ENCODE assay signal across 1 cellular context in the genomic region with DNA sequence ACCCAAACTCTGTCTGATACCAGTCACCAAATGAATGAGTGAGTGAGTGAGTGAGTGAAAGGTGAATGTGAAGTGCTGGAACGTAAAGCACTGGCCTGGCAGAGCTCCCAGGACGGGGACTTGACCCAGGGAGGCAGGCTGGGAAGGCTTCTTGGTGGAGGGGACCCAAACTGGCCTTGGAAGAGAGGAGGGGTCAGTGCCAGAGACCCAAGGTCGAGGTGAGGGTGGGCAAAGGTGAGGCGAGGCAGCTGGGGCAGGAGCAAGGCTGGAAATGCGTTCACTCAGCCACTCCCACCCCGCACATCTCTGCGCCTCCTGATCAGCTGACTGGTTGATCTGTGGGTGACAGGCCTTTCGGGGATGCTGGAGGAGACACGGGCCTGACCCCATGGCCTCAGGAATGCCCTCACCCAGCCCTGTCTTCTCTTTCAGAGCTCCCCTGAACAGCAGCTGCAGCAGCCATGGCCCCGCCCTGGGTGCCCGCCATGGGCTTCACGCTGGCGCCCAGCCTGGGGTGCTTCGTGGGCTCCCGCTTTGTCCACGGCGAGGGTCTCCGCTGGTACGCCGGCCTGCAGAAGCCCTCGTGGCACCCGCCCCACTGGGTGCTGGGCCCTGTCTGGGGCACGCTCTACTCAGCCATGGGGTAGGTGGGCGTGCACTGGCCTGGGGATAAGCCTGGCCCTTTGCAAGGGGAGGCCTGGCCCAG.
TF ChIP-seq lines count a peak whose summit lies in the region.

No MANE protein-coding gene starts in this region.

TF ChIP-seq in H1, 55 proteins besides CTCF, POLR2A, EP300 and RAD21:
- TF ChIP-seq BACH1 (IDR thresholded peaks at IDR 0.05; ENCODE audit: low read length) (no peak), CREB1 (IDR thresholded peaks at IDR 0.05) (no peak), SIX5 (IDR thresholded peaks at IDR 0.05; ENCODE audit: low read depth, low read length) (no peak), GTF2F1 (IDR thresholded peaks at IDR 0.05; ENCODE audit: borderline replicate concordance, low read depth, low read length) (no peak), JUN (IDR thresholded peaks at IDR 0.05; ENCODE audit: low read depth, low read length) (no peak), SP2 (IDR thresholded peaks at IDR 0.05; ENCODE audit: low read length) (no peak), CHD2 (IDR thresholded peaks at IDR 0.05; ENCODE audit: low read length) (no peak), BCL11A (IDR thresholded peaks at IDR 0.05; ENCODE audit: low read depth in 2 of 2, low read length in 2 of 2) (no peak), TCF12 (IDR thresholded peaks at IDR 0.05; ENCODE audit: low read depth, low read length) (no peak), CEBPB (IDR thresholded peaks at IDR 0.05; ENCODE audit: low read depth, low read length) (no peak), MAFK (IDR thresholded peaks at IDR 0.05; ENCODE audit: low read depth, low read length) (no peak), HDAC6 (IDR thresholded peaks at IDR 0.05; ENCODE audit: low read depth, low read length) (no peak), TEAD4 (IDR thresholded peaks at IDR 0.05; ENCODE audit: low read depth, low read length) (no peak), SRF (IDR thresholded peaks at IDR 0.05; ENCODE audit: low read depth, low read length) (no peak), TAF1 (IDR thresholded peaks at IDR 0.05; ENCODE audit: low read depth, low read length) (no peak), SIRT6 (IDR thresholded peaks at IDR 0.05; ENCODE audit: low read length) (no peak), CBX5 (IDR thresholded peaks at IDR 0.05; ENCODE audit: low read depth, low read length) (no peak)
- TF ChIP-seq, protein P1, sequence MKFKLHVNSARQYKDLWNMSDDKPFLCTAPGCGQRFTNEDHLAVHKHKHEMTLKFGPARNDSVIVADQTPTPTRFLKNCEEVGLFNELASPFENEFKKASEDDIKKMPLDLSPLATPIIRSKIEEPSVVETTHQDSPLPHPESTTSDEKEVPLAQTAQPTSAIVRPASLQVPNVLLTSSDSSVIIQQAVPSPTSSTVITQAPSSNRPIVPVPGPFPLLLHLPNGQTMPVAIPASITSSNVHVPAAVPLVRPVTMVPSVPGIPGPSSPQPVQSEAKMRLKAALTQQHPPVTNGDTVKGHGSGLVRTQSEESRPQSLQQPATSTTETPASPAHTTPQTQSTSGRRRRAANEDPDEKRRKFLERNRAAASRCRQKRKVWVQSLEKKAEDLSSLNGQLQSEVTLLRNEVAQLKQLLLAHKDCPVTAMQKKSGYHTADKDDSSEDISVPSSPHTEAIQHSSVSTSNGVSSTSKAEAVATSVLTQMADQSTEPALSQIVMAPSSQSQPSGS (IDR thresholded peaks at IDR 0.05; ENCODE audit: low read length), result no peak
